29 cellular contexts compared by ENCODE assay signal in genomic region chr19:9427941-9428340, GRCh38.
"Had no signal": no experiment of that assay in that cellular context is flagged by ENCODE, and none has a peak within 500 bp of the region (broad histone marks: within the 10 kb centered on the region; RNA-seq: fewer than 3 reads in every experiment).

No MANE protein-coding gene starts in this region.

- H3K9me3 Mint-ChIP-seq: effector memory CD8-positive, alpha-beta T cell had no signal

- H3K27me3 Mint-ChIP-seq: activated CD4-positive, alpha-beta memory T cell treated with anti-CD3 and anti-CD28 coated beads, Interleukin-2, amount 10 ng/mL, durations not matched to agents 7 days and 5 days; activated CD4-positive, alpha-beta T cell treated with anti-CD3 and anti-CD28 coated beads for 36 hours; activated CD4-positive, alpha-beta T cell treated with anti-CD3 and anti-CD28 coated beads, Interleukin-2, amount 10 ng/mL, durations not matched to agents 24 days and 14 days; activated naive CD4-positive, alpha-beta T cell treated with anti-CD3 and anti-CD28 coated beads, Interleukin-2, amount 10 ng/mL, durations not matched to agents 7 days and 5 days; activated naive CD8-positive, alpha-beta T cell treated with anti-CD3 and anti-CD28 coated beads, Interleukin-2, amount 10 ng/mL, durations not matched to agents 7 days and 5 days; activated T-cell treated with anti-CD3 and anti-CD28 coated beads, Interleukin-2, amount 50 U/mL, for 24 hours; central memory CD8-positive, alpha-beta T cell; dendritic cell treated with granulocyte-macrophage colony-stimulating factor and Interleukin-4, amounts not matched to agents 40 ng/mL and 50 ng/mL, for 4 days; effector memory CD8-positive, alpha-beta T cell had no signal

- H3K27me3 ChIP-seq: brain microvascular endothelial cell, esophagus muscularis mucosa, foreskin keratinocyte, gastrocnemius medialis, heart left ventricle had no signal

- H3K27ac Mint-ChIP-seq: activated CD4-positive, alpha-beta memory T cell treated with anti-CD3 and anti-CD28 coated beads, Interleukin-2, amount 10 ng/mL, durations not matched to agents 7 days and 5 days; activated CD4-positive, alpha-beta T cell treated with anti-CD3 and anti-CD28 coated beads for 36 hours; activated CD4-positive, alpha-beta T cell treated with anti-CD3 and anti-CD28 coated beads, Interleukin-2, amount 10 ng/mL, durations not matched to agents 24 days and 14 days; activated naive CD4-positive, alpha-beta T cell treated with anti-CD3 and anti-CD28 coated beads, Interleukin-2, amount 50 U/mL, for 72 hours; activated naive CD8-positive, alpha-beta T cell treated with anti-CD3 and anti-CD28 coated beads, Interleukin-2, amount 10 ng/mL, durations not matched to agents 7 days and 5 days; activated T-cell treated with anti-CD3 and anti-CD28 coated beads, Interleukin-2, amount 50 U/mL, for 24 hours; activated T-cell treated with anti-CD3 and anti-CD28 coated beads, Interleukin-2, amount 50 U/mL, for 72 hours; dendritic cell treated with granulocyte-macrophage colony-stimulating factor and Interleukin-4, amounts not matched to agents 40 ng/mL and 50 ng/mL, for 4 days had no signal

- H3K4me3 Mint-ChIP-seq: activated CD4-positive, alpha-beta memory T cell treated with anti-CD3 and anti-CD28 coated beads, Interleukin-2, amount 10 ng/mL, durations not matched to agents 7 days and 5 days; activated CD4-positive, alpha-beta T cell treated with anti-CD3 and anti-CD28 coated beads for 36 hours; activated CD4-positive, alpha-beta T cell treated with anti-CD3 and anti-CD28 coated beads, Interleukin-2, amount 10 ng/mL, durations not matched to agents 24 days and 14 days; activated naive CD4-positive, alpha-beta T cell treated with anti-CD3 and anti-CD28 coated beads, Interleukin-2, amount 10 ng/mL, durations not matched to agents 7 days and 5 days; activated naive CD8-positive, alpha-beta T cell treated with anti-CD3 and anti-CD28 coated beads, Interleukin-2, amount 10 ng/mL, durations not matched to agents 7 days and 5 days; activated T-cell treated with anti-CD3 and anti-CD28 coated beads, Interleukin-2, amount 50 U/mL, for 24 hours; activated T-cell treated with anti-CD3 and anti-CD28 coated beads, Interleukin-2, amount 50 U/mL, for 72 hours; central memory CD8-positive, alpha-beta T cell; dendritic cell treated with granulocyte-macrophage colony-stimulating factor and Interleukin-4, amounts not matched to agents 40 ng/mL and 50 ng/mL, for 4 days; effector memory CD8-positive, alpha-beta T cell had no signal

- ATAC-seq: activated CD4-positive, alpha-beta T cell treated with anti-CD3 and anti-CD28 coated beads for 36 hours; activated naive CD4-positive, alpha-beta T cell treated with anti-CD3 and anti-CD28 coated beads, Interleukin-2, amount 50 U/mL, for 72 hours; activated T-cell treated with anti-CD3 and anti-CD28 coated beads, Interleukin-2, amount 50 U/mL, for 72 hours; effector memory CD8-positive, alpha-beta T cell; foreskin keratinocyte; gastrocnemius medialis; heart left ventricle had no signal

- H3K27ac ChIP-seq: brain microvascular endothelial cell, coronary artery, esophagus muscularis mucosa, foreskin keratinocyte, gastrocnemius medialis, heart left ventricle had no signal

- H3K4me3 ChIP-seq: coronary artery, esophagus muscularis mucosa, gastrocnemius medialis, heart left ventricle had no signal

- H3K4me1 ChIP-seq: foreskin keratinocyte, gastrocnemius medialis had no signal

- DNase-seq: activated CD4-positive, alpha-beta memory T cell treated with anti-CD3 and anti-CD28 coated beads, Interleukin-2, amount 10 ng/mL, durations not matched to agents 7 days and 5 days; activated CD4-positive, alpha-beta T cell treated with anti-CD3 and anti-CD28 coated beads for 36 hours; activated CD4-positive, alpha-beta T cell treated with anti-CD3 and anti-CD28 coated beads, Interleukin-2, amount 10 ng/mL, durations not matched to agents 24 days and 14 days; activated CD4-positive, CD25-positive, alpha-beta regulatory T cell; activated CD4-positive, CD25-positive, alpha-beta regulatory T cell treated with anti-CD3 and anti-CD28 coated beads, Interleukin-2, amount 50 U/mL, for 72 hours; activated CD8-positive, alpha-beta memory T cell treated with anti-CD3 and anti-CD28 coated beads, Interleukin-2, amount 50 U/mL, for 48 hours; activated gamma-delta T cell; activated naive CD4-positive, alpha-beta T cell; activated naive CD4-positive, alpha-beta T cell treated with anti-CD3 and anti-CD28 coated beads, Interleukin-2, amount 10 ng/mL, durations not matched to agents 7 days and 5 days; activated naive CD8-positive, alpha-beta T cell treated with anti-CD3 and anti-CD28 coated beads, Interleukin-2, amount 10 ng/mL, durations not matched to agents 7 days and 5 days; activated T-cell treated with anti-CD3 and anti-CD28 coated beads for 4 hours; activated T-cell treated with anti-CD3 and anti-CD28 coated beads, Interleukin-2, amount 50 U/mL, for 24 hours; activated T-cell treated with anti-CD3 and anti-CD28 coated beads, Interleukin-2, amount 50 U/mL, for 72 hours; amniotic stem cell; anterior cingulate cortex; brain microvascular endothelial cell; effector CD4-positive, alpha-beta T cell; effector memory CD8-positive, alpha-beta T cell; erythroblast; foreskin keratinocyte; gastrocnemius medialis; glutamatergic neuron; heart left ventricle; T-helper 2 cell had no signal
